In the genomic region with DNA sequence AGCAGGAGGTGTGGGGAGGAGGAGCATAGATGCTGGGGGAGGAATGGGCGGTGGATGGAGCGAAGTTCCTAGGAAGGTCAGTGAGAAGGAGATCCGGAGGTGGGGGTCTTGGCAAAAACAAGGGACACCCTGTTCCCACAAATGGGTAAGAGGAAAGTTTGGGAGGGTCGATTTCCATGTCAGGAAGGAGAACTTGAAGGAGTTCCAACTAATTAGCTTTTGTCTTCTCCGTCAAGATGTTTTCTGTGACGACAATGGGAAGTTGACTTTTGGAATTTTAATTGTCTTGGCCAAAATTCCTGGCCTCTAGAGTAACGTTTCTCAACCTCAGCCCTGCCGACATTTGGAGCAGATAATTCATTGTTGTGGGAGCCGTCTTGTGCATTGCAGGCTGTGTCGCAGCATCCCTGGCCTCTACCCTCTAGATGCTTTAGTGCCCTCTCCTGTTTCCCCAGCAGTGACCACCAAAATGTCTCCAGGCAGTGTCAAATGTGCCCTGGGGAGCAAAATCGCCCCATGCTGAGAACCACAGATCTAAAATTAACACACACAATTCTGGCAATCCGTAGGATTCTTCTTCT, we compare ENCODE assay signal across 11 cellular contexts.
DNase-seq lines count a peak whose midpoint lies in the region; ATAC-seq, FAIRE-seq and TF ChIP-seq lines count a peak whose summit lies in the region.
"Had no signal": no experiment of that assay in that cellular context is flagged by ENCODE, and none has a peak within 500 bp of the region (broad histone marks: within the 10 kb centered on the region; RNA-seq: fewer than 3 reads in every experiment).

No MANE protein-coding gene starts in this region.

- H3K27me3 ChIP-seq in HCT116 (ENCODE audit: insufficient read depth, low read length), result no peaks in the 10 kb centered on the region
- no peaks in the 10 kb centered on the region for H3K27me3 ChIP-seq in heart left ventricle
- H3K27me3 ChIP-seq in small intestine (ENCODE audit: control insufficient read depth in 2 of 2, insufficient read depth in 2 of 2, low read length in 2 of 2), result no peaks in the 10 kb centered on the region

- H3K27ac Mint-ChIP-seq in activated T-helper 1 cell treated with anti-CD3 and anti-CD28 coated beads, Interleukin-12 subunit alpha, Interleukin-12 subunit beta, Interleukin-2, Interleukin-4 antibody, amounts not matched to agents 30 ng/mL and 10 ng/mL and 1 ng/mL, durations not matched to agents 14 hours and 24 hours and 36 hours, result peak overlapping the region; percentile 5
- H3K27ac Mint-ChIP-seq: activated B cell treated with CpG ODN at 0.5 μM for 24 hours had no signal

- H3K36me3 ChIP-seq in HCT116 (ENCODE audit: control insufficient read depth in 1 of 2, insufficient read depth in 2 of 2, low read length in 2 of 2) (no peaks in the 10 kb centered on the region), heart left ventricle (no peaks in the 10 kb centered on the region), small intestine (ENCODE audit: control insufficient read depth in 2 of 2, insufficient read depth in 2 of 2, low read length in 2 of 2) (no peaks in the 10 kb centered on the region)
- H3K36me3 ChIP-seq: thoracic aorta had no signal

- intact Hi-C loops in HCT116 (cut with micrococcal nuclease), result loop anchor here (2.0 kb wide), 1 partner anchor 129 kb away; no protein-coding TSS in a partner anchor
- intact Hi-C loops in activated T-helper 1 cell treated with anti-CD3 and anti-CD28 coated beads, Interleukin-12 subunit alpha, Interleukin-12 subunit beta, Interleukin-2, Interleukin-4 antibody, amounts not matched to agents 30 ng/mL and 10 ng/mL and 1 ng/mL, durations not matched to agents 14 hours and 24 hours and 36 hours (cut with micrococcal nuclease), result no loop called here
- intact Hi-C loops in heart left ventricle (cut with DNase I), result loop anchor here in 8 of 10 donors (1.0 to 10.0 kb wide), 9 partner anchors 37 to 211 kb away; partner anchors contain the start of gene PITPNC1 (in 2 of the 8)

- no peak overlapping the region for H3K9ac ChIP-seq in HCT116 (ENCODE audit: low read length)

- no peak for TF ChIP-seq CTCF in HCT116 (IDR thresholded peaks at IDR 0.05 in 2 of 3, conservative IDR thresholded peaks at IDR 0.05 in 1 of 3; ENCODE audit: borderline replicate concordance in 1 of 3, insufficient read depth in 1 of 3, low read depth in 2 of 3, low read length in 2 of 3)
- peak in 9 of 12 donors; percentile 4 to 46 (median 16) for TF ChIP-seq CTCF in heart left ventricle (IDR thresholded peaks at IDR 0.05)

- ATAC-seq in HCT116 (no peak), heart left ventricle (peak; percentile 74 to 85 (median 80)), HG03442 (IDR thresholded peaks at IDR 0.05; ENCODE audit: unreplicated experiment) (no peak), HG03432 (IDR thresholded peaks at IDR 0.05; ENCODE audit: unreplicated experiment) (no peak)

- H3K9me3 ChIP-seq in HCT116 (ENCODE audit: control insufficient read depth in 1 of 2, insufficient read depth in 1 of 2, low read depth in 1 of 2, low read length in 2 of 2), result no peaks in the 10 kb centered on the region
- H3K9me3 ChIP-seq in heart left ventricle, result peaks cover 0 to 6% (median 0%) of the 10 kb centered on the region in 12 donors
- H3K9me3 ChIP-seq in small intestine (ENCODE audit: control insufficient read depth, low read depth), result no peaks in the 10 kb centered on the region
- H3K9me3 ChIP-seq: thoracic aorta had no signal

- no peak overlapping the region for H2AFZ ChIP-seq in HCT116 (ENCODE audit: low read depth, low read length, poor library complexity, severe bottlenecking)

- BruUV-seq in HCT116 (replicated peaks; lab: Mats Ljungman, UMichigan), result no TSS peak

- 39 to 57% (median 47%) methylated on average over 12 of the region's 12 CpGs for WGBS in heart left ventricle, 4 donors
- WGBS in small intestine, 3 donors, result 60 to 74% (median 65%) methylated on average over 12 of the region's 12 CpGs

- no peaks in the 10 kb centered on the region for H4K20me1 ChIP-seq in HCT116 (ENCODE audit: insufficient read depth)

- DNase-seq in HCT116 (ENCODE audit: low read depth, low spot score) (no peak), heart left ventricle (peak in 4 of 5 donors; percentile 37 to 68 (median 60)), small intestine (no peak), NCI-H2196 (lab: John Stamatoyannopoulos, UW; ENCODE audit: unreplicated experiment) (no peak), DMS153 treated with DMSO at 0.1 percent for 48 hours (lab: John Stamatoyannopoulos, UW; ENCODE audit: unreplicated experiment) (no peak)
- no peak for DNase-seq in activated T-helper 1 cell treated with anti-CD3 and anti-CD28 coated beads, Interleukin-12 subunit alpha, Interleukin-12 subunit beta, Interleukin-2, Interleukin-4 antibody, amounts not matched to agents 30 ng/mL and 10 ng/mL and 1 ng/mL, durations not matched to agents 14 hours and 24 hours and 36 hours (ENCODE audit: low spot score)
- DNase-seq: activated B cell treated with CpG ODN at 0.5 μM for 24 hours, posterior cingulate gyrus had no signal

- H3K27me3 Mint-ChIP-seq in activated T-helper 1 cell treated with anti-CD3 and anti-CD28 coated beads, Interleukin-12 subunit alpha, Interleukin-12 subunit beta, Interleukin-2, Interleukin-4 antibody, amounts not matched to agents 30 ng/mL and 10 ng/mL and 1 ng/mL, durations not matched to agents 14 hours and 24 hours and 36 hours (ENCODE audit: insufficient read depth), result no peaks in the 10 kb centered on the region
- H3K27me3 Mint-ChIP-seq: activated B cell treated with CpG ODN at 0.5 μM for 24 hours had no signal

- peaks cover 22% of the 10 kb centered on the region; the same call in 1 of the 2 replicates for H3K79me2 ChIP-seq in HCT116 (ENCODE audit: insufficient read depth, low read length)

- peak overlapping the region; percentile 40 for H3K4me3 Mint-ChIP-seq in activated T-helper 1 cell treated with anti-CD3 and anti-CD28 coated beads, Interleukin-12 subunit alpha, Interleukin-12 subunit beta, Interleukin-2, Interleukin-4 antibody, amounts not matched to agents 30 ng/mL and 10 ng/mL and 1 ng/mL, durations not matched to agents 14 hours and 24 hours and 36 hours

- POLR2A ChIA-PET in HCT116 (lab: Charles Lee), result interaction anchor here (0.7 to 1.9 kb wide), 3 partner anchors 52 to 95 kb away, joined by 3 to 8 read pairs (median 4); no protein-coding TSS in a partner anchor

- peaks cover 5% of the 10 kb centered on the region for H3K9me3 Mint-ChIP-seq in activated T-helper 1 cell treated with anti-CD3 and anti-CD28 coated beads, Interleukin-12 subunit alpha, Interleukin-12 subunit beta, Interleukin-2, Interleukin-4 antibody, amounts not matched to agents 30 ng/mL and 10 ng/mL and 1 ng/mL, durations not matched to agents 14 hours and 24 hours and 36 hours
- H3K9me3 Mint-ChIP-seq: activated B cell treated with CpG ODN at 0.5 μM for 24 hours had no signal

- no peak for FAIRE-seq in small intestine (lab: Jason Lieb, UNC)

- peaks cover 6% of the 10 kb centered on the region for H3K36me3 Mint-ChIP-seq in activated T-helper 1 cell treated with anti-CD3 and anti-CD28 coated beads, Interleukin-12 subunit alpha, Interleukin-12 subunit beta, Interleukin-2, Interleukin-4 antibody, amounts not matched to agents 30 ng/mL and 10 ng/mL and 1 ng/mL, durations not matched to agents 14 hours and 24 hours and 36 hours (ENCODE audit: low read depth)

- H3K4me2 ChIP-seq in HCT116 (ENCODE audit: low read length), result no peak overlapping the region

- RAD21 ChIA-PET in HCT116 (lab: Charles Lee; ENCODE audit: low non-redundant PET in 1 of 2, low total read pairs in 2 of 2, uncharacterized antibody in 2 of 2, unreplicated experiment in 2 of 2), result interaction anchor here (0.5 to 1.2 kb wide), 5 partner anchors 13 to 48 kb away, joined by 3 to 4 read pairs (median 3); no protein-coding TSS in a partner anchor

- peaks cover 57% of the 10 kb centered on the region for H3K4me1 Mint-ChIP-seq in activated T-helper 1 cell treated with anti-CD3 and anti-CD28 coated beads, Interleukin-12 subunit alpha, Interleukin-12 subunit beta, Interleukin-2, Interleukin-4 antibody, amounts not matched to agents 30 ng/mL and 10 ng/mL and 1 ng/mL, durations not matched to agents 14 hours and 24 hours and 36 hours (ENCODE audit: low read depth)

- no peaks in the 10 kb centered on the region for H3K9me2 ChIP-seq in HCT116 (ENCODE audit: insufficient read depth)

- H3K4me3 ChIP-seq in HCT116 (replicated peaks in 1 of 2; ENCODE audit: low read depth in 1 of 2, low read length in 2 of 2) (no peak overlapping the region), heart left ventricle (no peak overlapping the region), small intestine (ENCODE audit: low read depth in 1 of 2, low read length in 2 of 2) (no peak overlapping the region)

- H3K4me1 ChIP-seq in HCT116 (ENCODE audit: control insufficient read depth in 1 of 2, insufficient read depth in 2 of 2, low read length in 2 of 2) (peaks cover 13 to 53% of the 10 kb centered on the region in 2 experiments), heart left ventricle (peaks cover 0 to 58% (median 25%) of the 10 kb centered on the region in 12 donors), small intestine (ENCODE audit: control insufficient read depth in 2 of 2, insufficient read depth in 1 of 2, low read depth in 1 of 2, low read length in 1 of 2) (peaks cover 0 to 4% of the 10 kb centered on the region in 2 donors)

- peak; percentile 29; the same call in 1 of the 2 replicates for TF ChIP-seq RAD21 in HCT116 (IDR thresholded peaks at IDR 0.05; ENCODE audit: low read depth)

- TF ChIP-seq POLR2A in HCT116 (IDR thresholded peaks at IDR 0.05; ENCODE audit: borderline replicate concordance, extremely low read depth, insufficient read depth, insufficient read length), result no peak
- no peak for TF ChIP-seq POLR2A in heart left ventricle (IDR thresholded peaks at IDR 0.05)

- CTCF ChIA-PET in HCT116 (lab: Charles Lee), result interaction anchor here (1.0 to 3.9 kb wide), 9 partner anchors 10 to 129 kb away, joined by 4 to 50 read pairs (median 14); no protein-coding TSS in a partner anchor

- H3K27ac ChIP-seq in HCT116 (ENCODE audit: low read depth, low read length) (no peak overlapping the region), heart left ventricle (peak overlapping the region; percentile 61 to 87 (median 76)), small intestine (ENCODE audit: low read depth in 1 of 2, low read length in 1 of 2) (peak overlapping the region; percentile 9 to 54)
- H3K27ac ChIP-seq: thoracic aorta had no signal

TF ChIP-seq in HCT116, 20 proteins besides CTCF, POLR2A, EP300 and RAD21 (continues in another document):
- TF ChIP-seq SIN3A (IDR thresholded peaks at IDR 0.05; ENCODE audit: low read depth) (no peak), ELF1 (IDR thresholded peaks at IDR 0.05; ENCODE audit: borderline replicate concordance, low read depth) (no peak), CEBPB (IDR thresholded peaks at IDR 0.05; ENCODE audit: low read depth) (no peak), YY1 (IDR thresholded peaks at IDR 0.05; ENCODE audit: extremely low read depth, insufficient replicate concordance, low read depth, low read length) (no peak), EZH2phosphoT487 (IDR thresholded peaks at IDR 0.05; ENCODE audit: borderline replicate concordance) (no peak)
- TF ChIP-seq, protein P1, sequence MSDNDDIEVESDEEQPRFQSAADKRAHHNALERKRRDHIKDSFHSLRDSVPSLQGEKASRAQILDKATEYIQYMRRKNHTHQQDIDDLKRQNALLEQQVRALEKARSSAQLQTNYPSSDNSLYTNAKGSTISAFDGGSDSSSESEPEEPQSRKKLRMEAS (IDR thresholded peaks at IDR 0.05), result no peak

Comparison
In these comparisons a context has a peak if more than half of its experiments do, and no peak if none do; other contexts are left out.
1. ATAC-seq: peak in heart left ventricle (4 of 4); none in HCT116 (single experiment), HG03442 (single experiment) and HG03432 (single experiment).
2. DNase-seq: peak in heart left ventricle (4 of 5); none in HCT116 (single experiment), activated T-helper 1 cell treated with anti-CD3 and anti-CD28 coated beads, Interleukin-12 subunit alpha, Interleukin-12 subunit beta, Interleukin-2, Interleukin-4 antibody, amounts not matched to agents 30 ng/mL and 10 ng/mL and 1 ng/mL, durations not matched to agents 14 hours and 24 hours and 36 hours (single experiment), small intestine (single experiment), NCI-H2196 (single experiment) and DMS153 treated with DMSO at 0.1 percent for 48 hours (single experiment).
3. CTCF ChIP-seq: peak in heart left ventricle (9 of 12); none in HCT116 (0 of 3).